24 cellular contexts compared by ENCODE assay signal in the genomic region with DNA sequence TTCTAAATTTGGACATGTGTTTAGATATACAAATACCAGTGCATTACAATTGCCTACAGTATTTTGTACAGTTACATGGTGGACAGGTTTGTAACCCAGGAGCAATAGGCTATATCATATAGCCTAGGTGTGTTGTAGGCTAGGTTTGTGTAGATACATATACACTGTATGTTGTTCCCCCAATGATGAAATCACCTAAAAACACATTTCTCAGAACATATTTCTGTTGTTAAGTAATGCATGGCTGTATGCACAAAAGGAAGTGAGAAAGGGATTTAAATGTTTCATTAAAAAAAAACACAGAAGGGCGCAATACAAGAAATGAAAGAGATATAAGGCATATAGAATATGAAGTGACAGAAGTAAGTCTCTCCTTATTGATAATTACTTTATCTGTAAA. TPM values are rescaled to one million over a fixed set of nuclear protein-coding genes. Genes with fewer than 3 reads are reported as not detected.
"Had no signal": no experiment of that assay in that cellular context is flagged by ENCODE, and none has a peak within 500 bp of the region (broad histone marks: within the 10 kb centered on the region; RNA-seq: fewer than 3 reads in every experiment).

No MANE protein-coding gene starts in this region.

- DNase-seq: KBM-7, NCI-H1092, NCI-H1105 treated with DMSO at 0.1 percent for 48 hours, NCI-H1417 treated with DMSO at 0.1 percent for 48 hours, NCI-H146, NCI-H1694 treated with DMSO at 0.1 percent for 48 hours, NCI-H2029, NCI-H2081 treated with DMSO at 0.1 percent for 48 hours, NCI-H226, NCI-H446, NCI-H510A, NCI-H524 treated with DMSO at 0.1 percent for 48 hours, NCI-H69, NCI-H774, PC-3, SHP77, SK-N-SH, SW 1271, T-cell had no signal

- H3K4me2 ChIP-seq: SK-N-SH had no signal

- H3K27me3 Mint-ChIP-seq: T-cell had no signal

- H3K27ac ChIP-seq: RWPE1 had no signal

- H3K9ac ChIP-seq: SK-N-SH had no signal

- H3K27ac Mint-ChIP-seq: T-cell had no signal

- H3K4me3 Mint-ChIP-seq: T-cell had no signal

- ATAC-seq: Panc1, PC-3, T-cell had no signal

RNA-seq across cellular contexts. Expression of a gene that starts 32.0 kb away (rescaled TPM):
- total RNA-seq: HT-29, LHCN-M2, MCF 10A, PC-3 had no signal
